15 cellular contexts compared by ENCODE assay signal in the genomic region with DNA sequence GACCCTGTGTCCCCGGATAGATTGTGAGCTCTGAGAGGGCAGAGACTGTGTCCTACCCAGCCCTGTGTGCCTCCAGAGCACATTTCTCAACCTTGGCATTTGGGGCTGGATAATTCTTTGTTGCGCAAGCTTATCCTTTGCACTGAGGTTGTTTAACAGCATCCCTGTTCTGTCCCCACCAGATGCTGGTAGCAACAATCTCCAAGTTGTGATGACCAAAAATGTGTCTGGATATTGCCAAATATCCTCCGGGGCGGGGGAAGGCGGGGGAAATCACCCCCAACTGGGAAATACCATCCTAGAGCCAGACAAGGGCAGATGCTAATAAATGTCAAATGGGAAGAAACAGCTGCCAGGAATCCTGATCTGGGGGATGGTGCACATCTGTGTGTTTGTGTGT. TPM values are rescaled to one million over a fixed set of nuclear protein-coding genes. Genes with fewer than 3 reads are reported as not detected.
DNase-seq lines count a peak whose midpoint lies in the region; ATAC-seq and TF ChIP-seq lines count a peak whose summit lies in the region.
"Had no signal": no experiment of that assay in that cellular context is flagged by ENCODE, and none has a peak within 500 bp of the region (broad histone marks: within the 10 kb centered on the region; RNA-seq: fewer than 3 reads in every experiment).

No MANE protein-coding gene starts in this region.

- H3K4me1 Mint-ChIP-seq in HFFc6 (ENCODE audit: low read depth), result peaks cover 29% of the 10 kb centered on the region
- peaks cover 18% of the 10 kb centered on the region for H3K4me1 Mint-ChIP-seq in memory B cell

- H3K36me3 Mint-ChIP-seq in HFFc6 (ENCODE audit: low read depth) (peaks cover 67% of the 10 kb centered on the region), memory B cell (peaks cover 55% of the 10 kb centered on the region)

- H3K4me3 Mint-ChIP-seq in HFFc6 (no peak overlapping the region; the same call in 1 of the 2 replicates), memory B cell (no peak overlapping the region)
- H3K4me3 Mint-ChIP-seq: activated naive CD8-positive, alpha-beta T cell treated with anti-CD3 and anti-CD28 coated beads for 36 hours had no signal

- no peak overlapping the region for H3K4me3 ChIP-seq in esophagus (ENCODE audit: low read depth in 1 of 2, low read length in 2 of 2)
- H3K4me3 ChIP-seq in stomach smooth muscle (ENCODE audit: low read length in 2 of 2), result no peak overlapping the region
- H3K4me3 ChIP-seq: SJSA1 had no signal

- H3K27ac Mint-ChIP-seq in HFFc6 (peak overlapping the region; percentile 15), memory B cell (peak overlapping the region; percentile 75)

- H3K27me3 ChIP-seq in esophagus (ENCODE audit: control insufficient read depth in 1 of 2, insufficient read depth in 2 of 2, low read length in 2 of 2) (no peaks in the 10 kb centered on the region), stomach smooth muscle (ENCODE audit: control insufficient read depth in 1 of 2, insufficient read depth in 2 of 2, low read length in 2 of 2) (no peaks in the 10 kb centered on the region)
- H3K27me3 ChIP-seq: SJSA1 had no signal

- peaks cover 17% of the 10 kb centered on the region for H3K27me3 Mint-ChIP-seq in HFFc6 (ENCODE audit: insufficient read depth)
- no peaks in the 10 kb centered on the region for H3K27me3 Mint-ChIP-seq in memory B cell
- H3K27me3 Mint-ChIP-seq: activated naive CD8-positive, alpha-beta T cell treated with anti-CD3 and anti-CD28 coated beads for 36 hours had no signal

- H3K36me3 ChIP-seq in esophagus (ENCODE audit: control insufficient read depth in 2 of 2, insufficient read depth in 2 of 2, low read length in 1 of 2) (peaks cover 0 to 5% of the 10 kb centered on the region in 2 donors), stomach smooth muscle (ENCODE audit: control insufficient read depth in 2 of 2, insufficient read depth in 2 of 2, low read length in 2 of 2) (peaks cover 32 to 60% of the 10 kb centered on the region in 2 donors)

- 62 to 68% methylated on average over 5 of the region's 5 CpGs for WGBS in esophagus, 2 donors

- no peaks in the 10 kb centered on the region for H3K9me3 ChIP-seq in esophagus (ENCODE audit: control insufficient read depth in 2 of 2, insufficient read depth in 1 of 2, low read depth in 1 of 2, low read length in 1 of 2)
- H3K9me3 ChIP-seq in stomach smooth muscle (ENCODE audit: control insufficient read depth in 2 of 2, low read length in 2 of 2), result no peaks in the 10 kb centered on the region
- H3K9me3 ChIP-seq: SJSA1 had no signal

- DNase-seq in HFFc6 (no peak), memory B cell (ENCODE audit: low spot score in 2 of 2) (no peak), GM19238 (ENCODE audit: insufficient read length, low spot score) (no peak), NCI-H2227 (lab: John Stamatoyannopoulos, UW; ENCODE audit: unreplicated experiment) (no peak), D341Med (ENCODE audit: low spot score) (no peak)
- no peak for DNase-seq in activated CD8-positive, alpha-beta memory T cell treated with anti-CD3 and anti-CD28 coated beads, Interleukin-2, amount 50 U/mL, for 48 hours
- DNase-seq: activated naive CD8-positive, alpha-beta T cell treated with anti-CD3 and anti-CD28 coated beads for 36 hours; effector memory CD4-positive, alpha-beta T cell; EL; islet precursor cell; Kasumi-1; NCI-H446 treated with DMSO at 0.1 percent for 48 hours had no signal

- no peak for ATAC-seq in memory B cell (ENCODE audit: low read depth)

- H3K9me3 Mint-ChIP-seq in HFFc6, result no peaks in the 10 kb centered on the region
- H3K9me3 Mint-ChIP-seq in memory B cell, result no peaks in the 10 kb centered on the region
- H3K9me3 Mint-ChIP-seq: activated naive CD8-positive, alpha-beta T cell treated with anti-CD3 and anti-CD28 coated beads for 36 hours had no signal

- H3K27ac ChIP-seq in esophagus (ENCODE audit: low read depth in 2 of 2, low read length in 1 of 2) (peak overlapping the region; percentile 79 to 83), stomach smooth muscle (ENCODE audit: low read length) (peak overlapping the region; percentile 83)
- H3K27ac ChIP-seq: SJSA1 had no signal

- peaks cover 2 to 12% of the 10 kb centered on the region in 2 donors for H3K4me1 ChIP-seq in esophagus (ENCODE audit: control insufficient read depth in 2 of 2, insufficient read depth in 2 of 2, low read length in 1 of 2)
- peaks cover 55% of the 10 kb centered on the region for H3K4me1 ChIP-seq in stomach smooth muscle (ENCODE audit: control insufficient read depth, insufficient read depth, low read length)
- H3K4me1 ChIP-seq: SJSA1 had no signal

- TF ChIP-seq CTCF in HFFc6 (IDR thresholded peaks at IDR 0.05), result no peak

- H3K9ac ChIP-seq in stomach smooth muscle (ENCODE audit: low read length in 2 of 2), result peak overlapping the region; percentile 46 to 55

RNA-seq across cellular contexts. Expression of gene TNIP1, which starts 24.0 kb away (rescaled TPM):
- 100 to 1,000 TPM in 1 of 6 experiments, 10 to 100 TPM in 5; 81.5 to 105 (median 89.5) TPM for total RNA-seq in HFFc6 (2021; fragmentation: NEBNext Ultra II Directional; extraction: Animal tissue kit (Norgen Biotek cat#: 25700))
- 100 to 1,000 TPM in 1 of 2 donors, 10 to 100 TPM in 1; 68.3 to 140 TPM for polyA plus RNA-seq in esophagus

RNA-seq across cellular contexts. Expression of gene ANXA6, which starts 52.8 kb away (rescaled TPM):
- total RNA-seq in HFFc6 (2021; fragmentation: NEBNext Ultra II Directional; extraction: Animal tissue kit (Norgen Biotek cat#: 25700)), result 100 to 1,000 TPM; 507 to 578 (median 546) TPM
- polyA plus RNA-seq in esophagus, result 10 to 100 TPM; 10.7 to 23.2 TPM
